ENCODE assay signal across 18 cellular contexts in the genomic region with DNA sequence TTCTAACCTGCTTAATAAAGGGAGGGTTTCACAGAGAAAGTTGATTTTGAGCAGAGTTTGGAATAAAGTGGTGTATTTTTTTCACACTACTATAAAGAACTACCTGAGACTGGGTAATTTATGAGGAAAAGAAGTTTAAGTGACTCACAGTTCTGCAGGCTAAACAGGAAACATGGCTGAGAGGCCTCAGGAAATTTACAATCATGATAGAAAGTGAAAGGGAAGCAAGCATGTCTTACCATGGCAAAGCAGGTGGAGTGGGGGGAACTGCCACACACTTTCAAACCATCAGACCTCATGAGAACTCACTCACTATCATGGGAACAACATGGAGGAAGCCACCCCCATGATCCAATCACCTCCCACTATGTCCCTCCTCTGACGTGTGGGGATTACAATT.
DNase-seq lines count a peak whose midpoint lies in the region; ATAC-seq, FAIRE-seq and TF ChIP-seq lines count a peak whose summit lies in the region.
"Had no signal": no experiment of that assay in that cellular context is flagged by ENCODE, and none has a peak within 500 bp of the region (broad histone marks: within the 10 kb centered on the region; RNA-seq: fewer than 3 reads in every experiment).

No MANE protein-coding gene starts in this region.

- FAIRE-seq in GM19239 (lab: Jason Lieb, UNC) = peak; percentile 18
- FAIRE-seq: pancreas had no signal

- H3K79me2 ChIP-seq in DOHH2 (ENCODE audit: control insufficient read depth, low read length) (no peaks in the 10 kb centered on the region), Loucy (ENCODE audit: insufficient read depth, low read length) (no peaks in the 10 kb centered on the region)

- H2AFZ ChIP-seq in Loucy (ENCODE audit: low read length) = peak overlapping the region; percentile 74

- no peaks in the 10 kb centered on the region for H3K36me3 ChIP-seq in DOHH2 (ENCODE audit: control insufficient read depth, low read length)
- no peaks in the 10 kb centered on the region for H3K36me3 ChIP-seq in Loucy (ENCODE audit: insufficient read depth, low read length)
- no peaks in the 10 kb centered on the region for H3K36me3 ChIP-seq in adrenal gland (replicated peaks in 1 of 2)
- H3K36me3 ChIP-seq: pancreas, sigmoid colon, suprapubic skin had no signal

- H3K9me2 ChIP-seq in DOHH2 (replicated peaks; ENCODE audit: control insufficient read depth, low read length) = no peaks in the 10 kb centered on the region
- H3K9me2 ChIP-seq in Loucy (replicated peaks; ENCODE audit: low read depth, low read length) = no peaks in the 10 kb centered on the region

- WGBS in adrenal gland, 4 donors = 56 to 84% (median 73%) methylated on average over 1 of the region's 1 CpG

- intact Hi-C loops in adrenal gland (cut with DNase I) = no loop called here

- H3K9ac ChIP-seq in Loucy (ENCODE audit: low read depth, low read length, poor library complexity, severe bottlenecking) = no peak overlapping the region

- DNase-seq in GM19239 (ENCODE audit: insufficient read length, low spot score) = no peak
- peak; percentile 17 for DNase-seq in kidney glomerular epithelial cell (lab: John Stamatoyannopoulos, UW)
- DNase-seq in adrenal gland = no peak
- no peak for DNase-seq in activated CD8-positive, alpha-beta memory T cell treated with anti-CD3 and anti-CD28 coated beads, Interleukin-2, amount 10 ng/mL, durations not matched to agents 7 days and 5 days
- DNase-seq in mesothelial cell of epicardium (ENCODE audit: low spot score in 2 of 2, unreplicated experiment in 2 of 2) = no peak
- DNase-seq in RWPE1 (ENCODE audit: low spot score) = no peak
- DNase-seq: activated CD4-positive, alpha-beta T cell treated with anti-CD3 and anti-CD28 coated beads for 1 hour; activated effector memory CD4-positive, alpha-beta T cell treated with anti-CD3 and anti-CD28 coated beads, Interleukin-2, amount 50 U/mL, for 16 hours; Caco-2; MV-4-11; naive thymus-derived CD4-positive, alpha-beta T cell; NCI-H2107; NCI-H526; pancreas; sigmoid colon had no signal

- no peak for TF ChIP-seq POLR2A in adrenal gland (IDR thresholded peaks at IDR 0.05)

- no peaks in the 10 kb centered on the region for H3K36me3 Mint-ChIP-seq in activated CD8-positive, alpha-beta memory T cell treated with anti-CD3 and anti-CD28 coated beads, Interleukin-2, amount 10 ng/mL, durations not matched to agents 7 days and 5 days
- no peaks in the 10 kb centered on the region for H3K36me3 Mint-ChIP-seq in mesothelial cell of epicardium
- H3K36me3 Mint-ChIP-seq: naive thymus-derived CD4-positive, alpha-beta T cell had no signal

- TF ChIP-seq CTCF in DOHH2 (IDR thresholded peaks at IDR 0.05; ENCODE audit: low read depth, low read length, poor library complexity, severe bottlenecking) = no peak
- no peak for TF ChIP-seq CTCF in Loucy (conservative IDR thresholded peaks at IDR 0.05; ENCODE audit: low read length)
- TF ChIP-seq CTCF in adrenal gland (IDR thresholded peaks at IDR 0.05) = no peak
- no peak for TF ChIP-seq CTCF in mesothelial cell of epicardium (IDR thresholded peaks at IDR 0.05; ENCODE audit: unreplicated experiment)
- no peak for TF ChIP-seq CTCF in RWPE1 (conservative IDR thresholded peaks at IDR 0.05; ENCODE audit: low read depth)

- H4K20me1 ChIP-seq in DOHH2 (ENCODE audit: control insufficient read depth, insufficient read depth, low read depth, low read length) (no peaks in the 10 kb centered on the region), Loucy (ENCODE audit: insufficient read depth, low read length, poor library complexity, severe bottlenecking) (no peaks in the 10 kb centered on the region)

- no peak for ATAC-seq in activated CD8-positive, alpha-beta memory T cell treated with anti-CD3 and anti-CD28 coated beads, Interleukin-2, amount 10 ng/mL, durations not matched to agents 7 days and 5 days
- ATAC-seq: naive thymus-derived CD4-positive, alpha-beta T cell; pancreas had no signal

- CTCF ChIA-PET in activated CD8-positive, alpha-beta memory T cell treated with anti-CD3 and anti-CD28 coated beads, Interleukin-2, amount 10 ng/mL, durations not matched to agents 7 days and 5 days (lab: Charles Lee) = no interaction called here
- CTCF ChIA-PET in RWPE1 (lab: Yijun Ruan, JAX) = interaction anchor here (0.7 kb wide), 1 partner anchor 594 kb away, joined by 4 read pairs; no protein-coding TSS in a partner anchor

- POLR2A ChIA-PET in RWPE1 (lab: Yijun Ruan, JAX; ENCODE audit: low non-redundant PET) = no interaction called here

- peaks cover 3% of the 10 kb centered on the region for H3K4me1 Mint-ChIP-seq in activated CD8-positive, alpha-beta memory T cell treated with anti-CD3 and anti-CD28 coated beads, Interleukin-2, amount 10 ng/mL, durations not matched to agents 7 days and 5 days
- H3K4me1 Mint-ChIP-seq in mesothelial cell of epicardium = peaks cover 3% of the 10 kb centered on the region

- H3K27me3 ChIP-seq in DOHH2 (ENCODE audit: control insufficient read depth, low read length) (no peaks in the 10 kb centered on the region), Loucy (ENCODE audit: insufficient read depth, low read length, poor library complexity, severe bottlenecking) (no peaks in the 10 kb centered on the region), adrenal gland (no peaks in the 10 kb centered on the region)
- H3K27me3 ChIP-seq: pancreas, sigmoid colon, suprapubic skin had no signal

- H3K4me3 ChIP-seq in DOHH2 (ENCODE audit: low read length) = peak overlapping the region; percentile 24; the same call in 1 of the 2 replicates
- H3K4me3 ChIP-seq in Loucy (ENCODE audit: low read length, poor library complexity, severe bottlenecking) = peak overlapping the region; percentile 45
- no peak overlapping the region for H3K4me3 ChIP-seq in adrenal gland
- H3K4me3 ChIP-seq: pancreas, sigmoid colon, suprapubic skin had no signal

- H3K4me2 ChIP-seq in DOHH2 (ENCODE audit: low read length) (peak overlapping the region; percentile 43), Loucy (ENCODE audit: low read depth, low read length, poor library complexity, severe bottlenecking) (peak overlapping the region; percentile 63)

- H3F3A ChIP-seq in DOHH2 (ENCODE audit: control insufficient read depth, insufficient read depth) (no peaks in the 10 kb centered on the region), Loucy (ENCODE audit: low read depth) (no peaks in the 10 kb centered on the region)

- no peak overlapping the region for H3K4me3 Mint-ChIP-seq in activated CD8-positive, alpha-beta memory T cell treated with anti-CD3 and anti-CD28 coated beads, Interleukin-2, amount 10 ng/mL, durations not matched to agents 7 days and 5 days
- no peak overlapping the region for H3K4me3 Mint-ChIP-seq in mesothelial cell of epicardium
- H3K4me3 Mint-ChIP-seq: naive thymus-derived CD4-positive, alpha-beta T cell had no signal

- H3K4me1 ChIP-seq in DOHH2 (ENCODE audit: control insufficient read depth, low read length) (peaks cover 8% of the 10 kb centered on the region), Loucy (ENCODE audit: insufficient read depth, low read length, poor library complexity, severe bottlenecking) (peaks cover 19% of the 10 kb centered on the region), adrenal gland (replicated peaks in 1 of 2) (no peaks in the 10 kb centered on the region)
- H3K4me1 ChIP-seq: Caco-2, pancreas, sigmoid colon, suprapubic skin had no signal

- no peaks in the 10 kb centered on the region for H3K9me3 ChIP-seq in DOHH2 (ENCODE audit: control insufficient read depth, insufficient read depth, low read length)
- peaks cover 5% of the 10 kb centered on the region; the same call in 1 of the 2 replicates for H3K9me3 ChIP-seq in Loucy (ENCODE audit: insufficient read depth, low read depth, low read length)
- no peaks in the 10 kb centered on the region for H3K9me3 ChIP-seq in adrenal gland (replicated peaks in 1 of 3)
- H3K9me3 ChIP-seq: Caco-2, pancreas, sigmoid colon, suprapubic skin had no signal

- H3K27ac ChIP-seq in DOHH2 (ENCODE audit: low read depth, low read length) = no peak overlapping the region
- H3K27ac ChIP-seq in adrenal gland = no peak overlapping the region
- no peak overlapping the region for H3K27ac ChIP-seq in RWPE1
- H3K27ac ChIP-seq: pancreas, sigmoid colon, suprapubic skin had no signal

- no peaks in the 10 kb centered on the region for H3K27me3 Mint-ChIP-seq in activated CD8-positive, alpha-beta memory T cell treated with anti-CD3 and anti-CD28 coated beads, Interleukin-2, amount 10 ng/mL, durations not matched to agents 7 days and 5 days
- H3K27me3 Mint-ChIP-seq in mesothelial cell of epicardium (ENCODE audit: low read depth) = peaks cover 13% of the 10 kb centered on the region

- H3K9me3 Mint-ChIP-seq in activated CD8-positive, alpha-beta memory T cell treated with anti-CD3 and anti-CD28 coated beads, Interleukin-2, amount 10 ng/mL, durations not matched to agents 7 days and 5 days (ENCODE audit: low read depth) = no peaks in the 10 kb centered on the region
- peaks cover 3% of the 10 kb centered on the region for H3K9me3 Mint-ChIP-seq in mesothelial cell of epicardium

- no peak overlapping the region for H3K27ac Mint-ChIP-seq in activated CD8-positive, alpha-beta memory T cell treated with anti-CD3 and anti-CD28 coated beads, Interleukin-2, amount 10 ng/mL, durations not matched to agents 7 days and 5 days
- no peak overlapping the region for H3K27ac Mint-ChIP-seq in mesothelial cell of epicardium
- H3K27ac Mint-ChIP-seq: naive thymus-derived CD4-positive, alpha-beta T cell had no signal

Comparison
In these comparisons a context has a peak if more than half of its experiments do, and no peak if none do; other contexts are left out.
1. H3K4me3 ChIP-seq: peak in DOHH2 (single experiment) and Loucy (single experiment); none in adrenal gland (0 of 4).